30 cellular contexts compared by ENCODE assay signal in the genomic region with DNA sequence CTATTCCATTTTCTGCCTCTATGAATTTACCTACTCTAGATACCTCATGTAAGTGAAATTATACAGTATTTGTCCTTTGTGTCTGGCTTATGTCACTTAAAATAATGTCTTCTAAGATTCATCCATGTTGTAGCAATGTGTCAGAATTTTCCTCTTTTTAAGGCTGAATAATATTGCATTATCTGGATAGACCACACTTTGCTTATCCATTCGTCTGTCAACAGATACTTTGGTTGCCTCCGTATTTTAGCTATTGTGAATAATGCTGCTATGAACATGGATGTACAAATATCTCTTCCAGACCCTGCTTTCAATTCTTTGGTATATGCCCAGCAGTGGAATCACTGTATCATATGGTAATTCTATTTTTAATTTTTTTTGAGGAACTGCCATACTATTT. TPM values are rescaled to one million over a fixed set of nuclear protein-coding genes. Genes with fewer than 3 reads are reported as not detected.
DNase-seq lines count a peak whose midpoint lies in the region; ATAC-seq, FAIRE-seq and TF ChIP-seq lines count a peak whose summit lies in the region.
"Had no signal": no experiment of that assay in that cellular context is flagged by ENCODE, and none has a peak within 500 bp of the region (broad histone marks: within the 10 kb centered on the region; RNA-seq: fewer than 3 reads in every experiment).

No MANE protein-coding gene starts in this region.

- no peak overlapping the region for H2BK5ac ChIP-seq in neuronal stem cell (ENCODE audit: low read length)

- no peaks in the 10 kb centered on the region for H3K36me3 ChIP-seq in K562 (ENCODE audit: control insufficient read depth, insufficient read depth, low read length)
- H3K36me3 ChIP-seq in neuronal stem cell (replicated peaks in 1 of 2; ENCODE audit: control insufficient read depth in 2 of 2, insufficient read depth in 2 of 2, low read length in 2 of 2): no peaks in the 10 kb centered on the region
- H3K36me3 ChIP-seq: BE2C; BLaER1; BLaER1 treated with 17β-estradiol and CSF1 and Interleukin-3, amounts not matched to agents 10 nM and 100 nM had no signal

- in situ Hi-C loops in K562 (cut with MboI): no loop called here

- TF ChIP-seq CTCF in D721Med (IDR thresholded peaks at IDR 0.05; ENCODE audit: insufficient read depth, missing control alignments) (no peak), K562 (IDR thresholded peaks at IDR 0.05 in 2 of 3, conservative IDR thresholded peaks at IDR 0.05 in 1 of 3; ENCODE audit: insufficient read depth in 2 of 3, low read depth in 1 of 3, low read length in 3 of 3) (no peak)

- 0 out of 2 replicates have a peak, but pooled peaks cover 2% of the 10 kb centered on the region for H3K9me3 ChIP-seq in K562 (replicated peaks; ENCODE audit: control insufficient read depth, insufficient read depth, low read depth, low read length)
- H3K9me3 ChIP-seq in neuronal stem cell (replicated peaks in 1 of 2; ENCODE audit: control insufficient read depth in 2 of 2, insufficient read depth in 1 of 2, low read depth in 1 of 2, low read length in 2 of 2): peaks cover 0 to 6% of the 10 kb centered on the region in 2 donors
- H3K9me3 ChIP-seq: BE2C, Caco-2 had no signal

- no peak for TF ChIP-seq POLR2A in K562 (conservative IDR thresholded peaks at IDR 0.05)

- no peak overlapping the region for H4K8ac ChIP-seq in neuronal stem cell (ENCODE audit: low read depth, low read length)

- no peak overlapping the region for H3K9ac ChIP-seq in K562 (ENCODE audit: insufficient read depth in 1 of 2, low read depth in 2 of 2, low read length in 2 of 2)
- no peak overlapping the region for H3K9ac ChIP-seq in neuronal stem cell (ENCODE audit: low read depth, low read length, poor library complexity)
- H3K9ac ChIP-seq: BLaER1; BLaER1 treated with 17β-estradiol and CSF1 and Interleukin-3, amounts not matched to agents 10 nM and 100 nM had no signal

- no peaks in the 10 kb centered on the region for H3K79me2 ChIP-seq in K562 (ENCODE audit: control insufficient read depth, insufficient read depth, low read length)

- H3K4ac ChIP-seq in neuronal stem cell (ENCODE audit: low read length): no peak overlapping the region

- H3K27ac ChIP-seq in K562 (ENCODE audit: extremely low read depth, low read depth, low read length): no peak overlapping the region
- no peak overlapping the region for H3K27ac ChIP-seq in neuronal stem cell (replicated peaks; ENCODE audit: low read length)
- H3K27ac ChIP-seq: 22Rv1; A549; BLaER1; BLaER1 treated with 17β-estradiol and CSF1 and Interleukin-3, amounts not matched to agents 10 nM and 100 nM; C4-2B had no signal

- no peaks in the 10 kb centered on the region for H3K9me1 ChIP-seq in K562 (ENCODE audit: control insufficient read depth, insufficient read depth, low read length)

- POLR2A ChIA-PET in K562 (lab: Yijun Ruan, JAX): interaction anchor here (0.9 kb wide), 1 partner anchor 9 kb away, joined by 3 read pairs; no protein-coding TSS in a partner anchor

- H3K4me2 ChIP-seq in K562 (ENCODE audit: insufficient read depth, low read length): peak overlapping the region; percentile 5; the same call in 1 of the 2 replicates
- no peak overlapping the region for H3K4me2 ChIP-seq in neuronal stem cell (ENCODE audit: insufficient read depth, low read length, poor library complexity, severe bottlenecking)
- H3K4me2 ChIP-seq: A549; BLaER1; BLaER1 treated with 17β-estradiol and CSF1 and Interleukin-3, amounts not matched to agents 10 nM and 100 nM had no signal

- WGBS in K562 (ENCODE audit: insufficient coverage, low coverage, missing lambda C conversion rate): 3% methylated on average over 2 of the region's 2 CpGs
- no CpG with 5 or more reads among the region's 2 CpGs for WGBS in neuronal stem cell (ENCODE audit: extremely low coverage in 2 of 2, insufficient read length in 2 of 2, insufficient replicate concordance in 1 of 2), 2 donors

- H3K18ac ChIP-seq in neuronal stem cell (ENCODE audit: low read length): no peak overlapping the region

- H2BK15ac ChIP-seq in neuronal stem cell (ENCODE audit: low read length): no peak overlapping the region

- no peak overlapping the region for H4K91ac ChIP-seq in neuronal stem cell (ENCODE audit: low read depth, low read length, poor library complexity)

- no peak overlapping the region for H3K23ac ChIP-seq in neuronal stem cell (ENCODE audit: low read depth, low read length, poor library complexity)

- DNase-seq in D721Med (ENCODE audit: insufficient read length, low spot score) (no peak), K562 (ENCODE audit: extremely low read depth in 1 of 4, low spot score in 3 of 4) (no peak), neuronal stem cell (ENCODE audit: low spot score) (no peak)
- DNase-seq: 8988T; ACHN; AML-193; BE2C; C1 segment of cervical spinal cord; Caco-2; Calu3; CD4-positive, alpha-beta memory T cell; CD4-positive, alpha-beta T cell; CD4-positive, CD25-positive, alpha-beta regulatory T cell; CD8-positive, alpha-beta memory T cell; CD8-positive, alpha-beta T cell; COR-L47; DMS 273 treated with DMSO at 0.1 percent for 48 hours; DMS153; DMS53; DMS79; DMS79 treated with DMSO at 0.1 percent for 48 hours; DND-41; EL had no signal

- no peak for TF ChIP-seq EP300 in K562 (IDR thresholded peaks at IDR 0.05; ENCODE audit: low read length)

- H3K27me3 ChIP-seq in K562 (ENCODE audit: control insufficient read depth in 2 of 2, insufficient read depth in 2 of 2, low read length in 2 of 2) (peaks cover 4 to 8% of the 10 kb centered on the region in 2 experiments; a peak in 2 of 5 replicates), neuronal stem cell (ENCODE audit: control insufficient read depth in 3 of 3, insufficient read depth in 3 of 3, low read depth in 1 of 3, low read length in 3 of 3) (peaks cover 0 to 6% (median 0%) of the 10 kb centered on the region in 3 experiments)
- H3K27me3 ChIP-seq: BE2C; BLaER1; BLaER1 treated with 17β-estradiol and CSF1 and Interleukin-3, amounts not matched to agents 10 nM and 100 nM had no signal

- BruUV-seq in K562 (replicated peaks; lab: Mats Ljungman, UMichigan): no TSS peak

- no peak overlapping the region for H2AK5ac ChIP-seq in neuronal stem cell (ENCODE audit: low read depth, low read length)

- no peak overlapping the region for H2AFZ ChIP-seq in K562 (ENCODE audit: low read depth, low read length)
- H2AFZ ChIP-seq in neuronal stem cell (ENCODE audit: low read length): no peak overlapping the region

- no peak overlapping the region for H2BK12ac ChIP-seq in neuronal stem cell (ENCODE audit: low read length)

- H3K4me3 ChIP-seq in K562 (no peak overlapping the region), neuronal stem cell (ENCODE audit: low read length in 2 of 2) (no peak overlapping the region)
- H3K4me3 ChIP-seq: A549; BLaER1; BLaER1 treated with 17β-estradiol and CSF1 and Interleukin-3, amounts not matched to agents 10 nM and 100 nM had no signal

- H4K20me1 ChIP-seq in K562 (replicated peaks; ENCODE audit: control insufficient read depth, insufficient read depth, low read length): no peaks in the 10 kb centered on the region
- H4K20me1 ChIP-seq: BLaER1; BLaER1 treated with 17β-estradiol and CSF1 and Interleukin-3, amounts not matched to agents 10 nM and 100 nM had no signal

- ATAC-seq in K562 (no peak), HG03457 (IDR thresholded peaks at IDR 0.05; ENCODE audit: unreplicated experiment) (no peak)
- ATAC-seq: A549; CD8-positive, alpha-beta T cell had no signal

- TF ChIP-seq RAD21 in K562 (CRISPR knock-in tag; conservative IDR thresholded peaks at IDR 0.05 in 1 of 2, IDR thresholded peaks at IDR 0.05 in 1 of 2): no peak

- H3K14ac ChIP-seq in neuronal stem cell (ENCODE audit: low read length): no peak overlapping the region

- intact Hi-C loops in K562 (cut with micrococcal nuclease): no loop called here

- peaks cover 5 to 27% of the 10 kb centered on the region in 2 experiments; a peak in 3 of 5 replicates for H3K4me1 ChIP-seq in K562 (replicated peaks in 1 of 2; ENCODE audit: control insufficient read depth in 2 of 2, insufficient read depth in 2 of 2, low read length in 2 of 2)
- H3K4me1 ChIP-seq in neuronal stem cell (ENCODE audit: control insufficient read depth in 2 of 2, insufficient read depth in 1 of 2, low read depth in 1 of 2, low read length in 2 of 2): no peaks in the 10 kb centered on the region
- H3K4me1 ChIP-seq: A549, BE2C, BLaER1, Caco-2 had no signal

- no peaks in the 10 kb centered on the region for H3K79me1 ChIP-seq in neuronal stem cell (ENCODE audit: low read depth, low read length)

- CTCF ChIA-PET in K562 (lab: Yijun Ruan, JAX; ENCODE audit: low intra/inter-chr PET ratio): no interaction called here

- FAIRE-seq in D721Med (lab: Jason Lieb, UNC): peak; percentile 35
- no peak for FAIRE-seq in K562 (lab: Jason Lieb, UNC)
- FAIRE-seq: A204.1, A549 had no signal

- no peak overlapping the region for H2BK120ac ChIP-seq in neuronal stem cell (ENCODE audit: low read depth, low read length)

TF ChIP-seq in K562, 482 proteins besides CTCF, POLR2A, EP300 and RAD21 (continues in another document):
- TF ChIP-seq TCF3 (CRISPR knock-in tag; IDR thresholded peaks at IDR 0.05) (peak; percentile 78), POLR2AphosphoS2 (IDR thresholded peaks at IDR 0.05; ENCODE audit: low read length) (no peak), MEIS2 (IDR thresholded peaks at IDR 0.05; ENCODE audit: partially characterized antibody) (peak; percentile 80), TBL1XR1 (IDR thresholded peaks at IDR 0.05; ENCODE audit: low read length in 2 of 2) (no peak), KDM1A (IDR thresholded peaks at IDR 0.05) (0 out of 4 replicates have a peak, but pooled peaks of 1 of the 2 experiments have one; percentile 9), ARID1B (IDR thresholded peaks at IDR 0.05) (peak; percentile 64), MCM7 (IDR thresholded peaks at IDR 0.05) (no peak)

RNA-seq across cellular contexts. Expression of gene CCSAP, which starts 10.1 kb away (rescaled TPM):
- total RNA-seq in K562 (2011; cell fraction: chromatin; rRNA removed; ENCODE audit: low replicate concordance): 9.4 and 42.2 TPM in 2 replicates
- 6.0 and 8.4 TPM in 2 replicates for total RNA-seq in K562 (2011; cell fraction: nucleolus; rRNA removed)
- 19.9 and 28.9 TPM in 2 replicates for total RNA-seq in K562 (2011; cell fraction: nucleoplasm; rRNA removed)
- total RNA-seq in K562 (2014; rRNA removed): 7.8 and 8.2 TPM in 2 replicates
- total RNA-seq in K562 (2014; rRNA removed; fragmentation: Illumina TruSeq; extraction: Trizol): 13.6 and 14.4 TPM in 2 replicates
- total RNA-seq in K562 (2015; rRNA removed; fragmentation: Illumina TruSeq; extraction: Trizol): 10.7 and 11.2 TPM in 2 replicates
- total RNA-seq in K562 (2021): 10.3 and 10.5 TPM in 2 replicates
- 15.9 and 18.4 TPM in 2 replicates for polyA plus RNA-seq in K562 (2011; rRNA removed)
- 2.7 and 11.3 TPM in 2 replicates for polyA plus RNA-seq in K562 (2011; cell fraction: cytosol; rRNA removed)
- 8.0 and 22.9 TPM in 2 replicates for polyA plus RNA-seq in K562 (2011; cell fraction: nucleus; rRNA removed)
- 6.5 and 7.3 TPM in 2 replicates for polyA plus RNA-seq in K562 (2012)
- 6.9 and 9.5 TPM in 2 replicates for polyA plus RNA-seq in K562 (2014; fragmentation: Illumina TruSeq; extraction: Trizol)
- polyA plus RNA-seq in K562 (2014; fragmentation: Nextera tagmentation; extraction: Ambion mirVana): 1 to 10 TPM; 3.6 to 4.3 TPM
- polyA plus RNA-seq in K562 (2014; rRNA removed): 6.0 and 8.2 TPM in 2 replicates
- 22.1 and 31.4 TPM in 2 replicates for polyA minus RNA-seq in K562 (2011; rRNA and poly(A)+ RNA removed)
- 12.0 and 16.3 TPM in 2 replicates for polyA minus RNA-seq in K562 (2011; cell fraction: cytosol; rRNA and poly(A)+ RNA removed)
- polyA minus RNA-seq in K562 (2011; cell fraction: nucleus; rRNA and poly(A)+ RNA removed): 5.0 and 16.2 TPM in 2 replicates
- 9.2 TPM for polyA plus RNA-seq in neuronal stem cell (2013, experiment 1 of 2)
- 9.5 TPM for polyA plus RNA-seq in neuronal stem cell (2013, experiment 2 of 2)
